18 cellular contexts compared by ENCODE assay signal in genomic region chr10:116469437-116469836, GRCh38. TPM values are rescaled to one million over a fixed set of nuclear protein-coding genes. Genes with fewer than 3 reads are reported as not detected.
"Had no signal": no experiment of that assay in that cellular context is flagged by ENCODE, and none has a peak within 500 bp of the region (broad histone marks: within the 10 kb centered on the region; RNA-seq: fewer than 3 reads in every experiment).

No MANE protein-coding gene starts in this region.

- H3K27ac ChIP-seq: adrenal gland, lower lobe of right lung, prostate gland, upper lobe of right lung had no signal

- H3K27me3 ChIP-seq: adrenal gland, upper lobe of right lung had no signal

- H3K36me3 ChIP-seq: adrenal gland, lower lobe of right lung, prostate gland, upper lobe of right lung had no signal

- H3K9me3 ChIP-seq: adrenal gland, lower lobe of right lung, mucosa of descending colon, prostate gland, upper lobe of right lung had no signal

- H3K4me3 ChIP-seq: adrenal gland, lower lobe of right lung, mucosa of descending colon, prostate gland, upper lobe of right lung had no signal

- DNase-seq: activated B cell treated with CpG ODN at 0.5 μM for 24 hours; activated CD4-positive, alpha-beta T cell treated with anti-CD3 and anti-CD28 coated beads, Interleukin-2, amount 10 ng/mL, durations not matched to agents 24 days and 14 days; activated CD8-positive, alpha-beta memory T cell treated with anti-CD3 and anti-CD28 coated beads for 24 hours; activated naive CD4-positive, alpha-beta T cell treated with anti-CD3 and anti-CD28 coated beads, Interleukin-2, amount 10 ng/mL, durations not matched to agents 7 days and 5 days; adrenal gland; effector memory CD4-positive, alpha-beta T cell; hippocampal formation; lower lobe of right lung; mucosa of descending colon; naive thymus-derived CD8-positive, alpha-beta T cell; occipital lobe; stimulated activated CD4-positive, alpha-beta T cell treated with anti-CD3 and anti-CD28 coated beads, Interleukin-2, amount 100 ng/mL, for 48 hours; T-helper 17 cell; upper lobe of right lung had no signal

- H3K4me1 ChIP-seq: adrenal gland, lower lobe of right lung, prostate gland, upper lobe of right lung had no signal

- ATAC-seq: lower lobe of right lung; mucosa of descending colon; naive thymus-derived CD8-positive, alpha-beta T cell; sciatic nerve; T-helper 17 cell; upper lobe of right lung had no signal

RNA-seq across cellular contexts. Expression of gene PNLIPRP3, which starts 41.8 kb away (rescaled TPM):
- total RNA-seq: activated B cell treated with CpG ODN at 0.5 μM for 24 hours; activated CD4-positive, alpha-beta T cell treated with anti-CD3 and anti-CD28 coated beads, Interleukin-2, amount 10 ng/mL, durations not matched to agents 24 days and 14 days; activated T-helper 2 cell treated with anti-CD3 and anti-CD28 coated beads, Interferon-gamma antibody, Interleukin-2, Interleukin-4, amounts not matched to agents 10 μg/mL and 5 μg/mL and 100 μg/mL, durations not matched to agents 14 hours and 24 hours and 36 hours; lower lobe of right lung; naive thymus-derived CD8-positive, alpha-beta T cell; occipital lobe; sciatic nerve; T-helper 17 cell; temporal lobe had no signal
- polyA plus RNA-seq: adrenal gland; naive thymus-derived CD8-positive, alpha-beta T cell had no signal
